Comparison of ENCODE assay signal across 9 cellular contexts in the genomic region with DNA sequence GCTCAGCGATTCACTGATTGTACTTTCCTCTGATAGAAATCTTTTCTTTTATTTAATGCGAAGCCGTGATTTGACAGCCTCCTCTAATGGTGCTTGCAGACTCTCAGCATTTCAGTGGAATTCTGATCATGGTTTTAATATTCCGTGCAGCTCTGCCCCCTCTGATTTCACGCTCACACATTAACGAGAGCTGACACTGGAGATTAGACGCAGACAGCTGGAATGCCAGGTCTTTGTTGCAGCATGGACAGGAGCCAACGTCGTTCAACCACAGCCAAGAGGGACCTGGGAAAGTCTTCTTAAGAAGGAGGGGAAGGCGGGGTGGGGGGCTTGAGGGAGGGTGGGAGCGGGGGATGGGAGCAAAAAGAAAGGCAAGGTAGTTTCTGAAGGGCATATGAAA.
DNase-seq lines count a peak whose midpoint lies in the region; ATAC-seq and TF ChIP-seq lines count a peak whose summit lies in the region.
"Had no signal": no experiment of that assay in that cellular context is flagged by ENCODE, and none has a peak within 500 bp of the region (broad histone marks: within the 10 kb centered on the region; RNA-seq: fewer than 3 reads in every experiment).

No MANE protein-coding gene starts in this region.

- TF ChIP-seq POLR2A in transverse colon (IDR thresholded peaks at IDR 0.05): no peak

- peak overlapping the region; percentile 62 for H3K4me3 ChIP-seq in coronary artery
- peak overlapping the region; percentile 1 to 8 for H3K4me3 ChIP-seq in left lung
- peak overlapping the region in 3 of 4 donors; percentile 13 to 19 (median 18) for H3K4me3 ChIP-seq in transverse colon

- H3K4me1 ChIP-seq in left lung: peaks cover 0 to 15% of the 10 kb centered on the region in 2 donors
- H3K4me1 ChIP-seq in transverse colon: peaks cover 0 to 7% (median 2%) of the 10 kb centered on the region in 4 donors

- H3K9me3 ChIP-seq in left lung (no peaks in the 10 kb centered on the region), transverse colon (no peaks in the 10 kb centered on the region)

- TF ChIP-seq EP300 in transverse colon (IDR thresholded peaks at IDR 0.05; ENCODE audit: low read depth): no peak

- peak; percentile 41 for ATAC-seq in left lung
- no peak for ATAC-seq in HG02610 (IDR thresholded peaks at IDR 0.05; ENCODE audit: unreplicated experiment)
- ATAC-seq in HG03460 (IDR thresholded peaks at IDR 0.05; ENCODE audit: unreplicated experiment): no peak

- in situ Hi-C loops in transverse colon (cut with MboI; ENCODE audit: low pct_ligation_motif_present in 1 of 4, low pct_unique_long_range_greater_than_20kb in 1 of 4, low sequenced_read_pairs in 3 of 4): no loop called here

- no peak for TF ChIP-seq CTCF in coronary artery (IDR thresholded peaks at IDR 0.05)
- TF ChIP-seq CTCF in left lung (IDR thresholded peaks at IDR 0.05): no peak
- no peak for TF ChIP-seq CTCF in transverse colon (IDR thresholded peaks at IDR 0.05)

- WGBS in transverse colon (ENCODE audit: low coverage in 1 of 2), 2 donors: 4 to 8% methylated on average over 5 to 11 of the region's 11 CpGs

- H3K27me3 ChIP-seq in left lung: peaks cover 0 to 30% of the 10 kb centered on the region in 2 donors
- no peaks in the 10 kb centered on the region for H3K27me3 ChIP-seq in transverse colon

- H3K36me3 ChIP-seq in left lung (no peaks in the 10 kb centered on the region), transverse colon (no peaks in the 10 kb centered on the region)

- DNase-seq in DMS 273 (lab: John Stamatoyannopoulos, UW; ENCODE audit: unreplicated experiment): peak; percentile 7
- DNase-seq in DMS 273 treated with DMSO at 0.1 percent for 48 hours (lab: John Stamatoyannopoulos, UW): no peak
- no peak for DNase-seq in coronary artery (ENCODE audit: low spot score)
- DNase-seq in left lung: no peak
- DNase-seq in transverse colon: no peak
- no peak for DNase-seq in HK-2 (ENCODE audit: unreplicated experiment)

- H3K27ac ChIP-seq in coronary artery (no peak overlapping the region), left lung (no peak overlapping the region), transverse colon (peak overlapping the region in 2 of 4 donors; percentile 10 to 21)
- H3K27ac ChIP-seq: 22Rv1 had no signal

- intact Hi-C loops in left lung (cut with DNase I) (no loop called here), transverse colon (cut with DNase I; ENCODE audit: low total_unique reads) (no loop called here)

Comparison
In these comparisons a context has a peak if more than half of its experiments do, and no peak if none do; other contexts are left out.
1. H3K4me3 ChIP-seq: peak in every context shown above with its lines; median percentile 62 in coronary artery; 18 in transverse colon; 4 in left lung.